In the genomic region with DNA sequence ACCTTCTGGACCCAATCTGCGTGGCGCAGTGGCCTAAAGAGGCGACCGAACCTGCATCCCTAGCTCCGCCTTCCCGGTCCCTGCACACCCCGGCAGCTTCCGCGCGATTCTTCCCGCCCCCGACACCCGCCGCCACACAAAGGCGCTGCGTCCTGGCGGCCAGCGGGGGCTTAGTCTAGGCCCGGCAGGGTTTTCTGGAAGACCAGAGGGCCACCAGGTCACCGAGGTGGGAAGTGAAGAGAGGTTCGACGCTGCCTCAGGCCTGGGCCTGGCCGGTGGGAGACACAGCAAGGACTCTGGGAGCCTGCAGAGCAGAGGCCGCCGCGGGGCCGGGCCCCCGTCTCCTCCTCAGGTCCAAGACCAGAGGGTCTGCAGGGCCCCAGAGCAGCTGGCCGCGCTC, we compare ENCODE assay signal across 8 cellular contexts.
A peak's percentile ranks its signal among the peaks of the same experiment; 100 is the strongest.
DNase-seq lines count a peak whose midpoint lies in the region; ATAC-seq and TF ChIP-seq lines count a peak whose summit lies in the region.

No MANE protein-coding gene starts in this region.

- no peak for TF ChIP-seq CTCF in AG04450 (IDR thresholded peaks at IDR 0.05; ENCODE audit: low read depth, low read length)

- no peaks in the 10 kb centered on the region for H3K4me1 ChIP-seq in right cardiac atrium (ENCODE audit: control insufficient read depth, insufficient read depth, low read length)

- no peak overlapping the region for H3K27ac ChIP-seq in AG04450 (ENCODE audit: low read depth, low read length)
- H3K27ac ChIP-seq in right cardiac atrium (ENCODE audit: low read length), result no peak overlapping the region

- intact Hi-C loops in right cardiac atrium (cut with DNase I), result loop anchor here in 2 of 4 donors (10.0 kb wide), 1 partner anchor 243 kb away; no protein-coding TSS in a partner anchor

- 9% methylated on average over 30 of the region's 30 CpGs for WGBS in right cardiac atrium

- no peak for DNase-seq in AG04450 (ENCODE audit: low read depth, low spot score)
- peak; percentile 44 for DNase-seq in activated T-helper 1 cell treated with Interleukin-2 at 50 U/mL for 16 hours (ENCODE audit: low read depth)
- peak; percentile 25 to 78 (median 71) for DNase-seq in right cardiac atrium
- peak; percentile 28 for DNase-seq in stimulated activated CD4-positive, alpha-beta T cell treated with anti-CD3 and anti-CD28 coated beads, Interleukin-2, amount 100 ng/mL, for 4 hours (ENCODE audit: low read depth)
- DNase-seq in NCI-H2196 (lab: John Stamatoyannopoulos, UW; ENCODE audit: unreplicated experiment), result no peak
- no peak for DNase-seq in NCI-H748 treated with DMSO at 0.1 percent for 48 hours (lab: John Stamatoyannopoulos, UW)

- CTCF ChIA-PET in AG04450 (lab: Charles Lee), result interaction anchor here (0.8 to 4.2 kb wide), 4 partner anchors 11 to 38 kb away, joined by 3 to 38 read pairs (median 4); no protein-coding TSS in a partner anchor

- ATAC-seq in HG03432 (IDR thresholded peaks at IDR 0.05; ENCODE audit: unreplicated experiment) (peak; percentile 26), right cardiac atrium (peak in 1 of 2 donors; percentile 22), GM19467 (IDR thresholded peaks at IDR 0.05; ENCODE audit: unreplicated experiment) (no peak)

- POLR2A ChIA-PET in AG04450 (lab: Yijun Ruan, JAX), result no interaction called here

- H3K27me3 ChIP-seq in AG04450 (ENCODE audit: control insufficient read depth, insufficient read depth, low read length), result peaks cover 13% of the 10 kb centered on the region
- no peaks in the 10 kb centered on the region for H3K27me3 ChIP-seq in right cardiac atrium (ENCODE audit: control insufficient read depth, insufficient read depth)

- H3K4me3 ChIP-seq in AG04450 (ENCODE audit: low read depth, low read length), result peak overlapping the region; percentile 14; the same call in 1 of the 2 replicates
- peak overlapping the region; percentile 17 for H3K4me3 ChIP-seq in right cardiac atrium (ENCODE audit: low read length)

- H3K9me3 ChIP-seq in AG04450 (ENCODE audit: control insufficient read depth, insufficient read depth, low read length) (no peaks in the 10 kb centered on the region; the same call in 1 of the 2 replicates), right cardiac atrium (ENCODE audit: control insufficient read depth, low read length) (no peaks in the 10 kb centered on the region)

Comparison
In these comparisons a context has a peak if more than half of its experiments do, and no peak if none do; other contexts are left out.
1. DNase-seq: peak in activated T-helper 1 cell treated with Interleukin-2 at 50 U/mL for 16 hours (single experiment), right cardiac atrium (3 of 3) and stimulated activated CD4-positive, alpha-beta T cell treated with anti-CD3 and anti-CD28 coated beads, Interleukin-2, amount 100 ng/mL, for 4 hours (single experiment); none in AG04450 (single experiment), NCI-H2196 (single experiment) and NCI-H748 treated with DMSO at 0.1 percent for 48 hours (single experiment).